1 cellular context compared by ENCODE assay signal in the genomic region with DNA sequence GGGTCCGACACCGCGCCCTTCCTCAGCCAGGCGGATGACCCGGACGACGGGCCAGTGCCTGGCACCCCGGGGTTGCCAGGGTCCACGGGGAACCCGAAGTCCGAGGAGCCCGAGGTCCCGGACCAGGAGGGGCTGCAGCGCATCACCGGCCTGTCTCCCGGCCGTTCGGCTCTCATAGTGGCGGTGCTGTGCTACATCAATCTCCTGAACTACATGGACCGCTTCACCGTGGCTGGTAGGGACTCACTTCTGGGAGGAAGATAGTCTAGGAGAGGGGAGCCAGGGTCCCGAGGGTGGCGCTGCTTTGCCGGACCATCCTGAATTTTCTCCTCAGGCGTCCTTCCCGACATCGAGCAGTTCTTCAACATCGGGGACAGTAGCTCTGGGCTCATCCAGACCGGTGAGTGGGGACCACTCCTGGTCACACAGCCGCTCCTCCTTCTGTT.
A peak's percentile ranks its signal among the peaks of the same experiment; 100 is the strongest.
TF ChIP-seq lines count a peak whose summit lies in the region.

No MANE protein-coding gene starts in this region.

TF ChIP-seq in K562, 482 proteins besides CTCF, POLR2A, EP300 and RAD21:
- TF ChIP-seq NR3C1 (CRISPR knock-in tag; IDR thresholded peaks at IDR 0.05) (0 out of 2 replicates have a peak, but pooled peaks have one; percentile 42), PHB (CRISPR knock-in tag; IDR thresholded peaks at IDR 0.05) (0 out of 2 replicates have a peak, but pooled peaks have one; percentile 14), ZBTB7A (IDR thresholded peaks at IDR 0.05; ENCODE audit: borderline replicate concordance, control insufficient read depth, low read depth, low read length) (0 out of 2 replicates have a peak, but pooled peaks have one; percentile 13), CREB1 (IDR thresholded peaks at IDR 0.05) (no peak), CREB1 (CRISPR knock-in tag; IDR thresholded peaks at IDR 0.05) (no peak), ELF2 (CRISPR knock-in tag; IDR thresholded peaks at IDR 0.05) (peak; percentile 24; the same call in 1 of the 2 replicates), GTF2E2 (tag; IDR thresholded peaks at IDR 0.05) (0 out of 2 replicates have a peak, but pooled peaks have one; percentile 20)
- TF ChIP-seq, protein P1, sequence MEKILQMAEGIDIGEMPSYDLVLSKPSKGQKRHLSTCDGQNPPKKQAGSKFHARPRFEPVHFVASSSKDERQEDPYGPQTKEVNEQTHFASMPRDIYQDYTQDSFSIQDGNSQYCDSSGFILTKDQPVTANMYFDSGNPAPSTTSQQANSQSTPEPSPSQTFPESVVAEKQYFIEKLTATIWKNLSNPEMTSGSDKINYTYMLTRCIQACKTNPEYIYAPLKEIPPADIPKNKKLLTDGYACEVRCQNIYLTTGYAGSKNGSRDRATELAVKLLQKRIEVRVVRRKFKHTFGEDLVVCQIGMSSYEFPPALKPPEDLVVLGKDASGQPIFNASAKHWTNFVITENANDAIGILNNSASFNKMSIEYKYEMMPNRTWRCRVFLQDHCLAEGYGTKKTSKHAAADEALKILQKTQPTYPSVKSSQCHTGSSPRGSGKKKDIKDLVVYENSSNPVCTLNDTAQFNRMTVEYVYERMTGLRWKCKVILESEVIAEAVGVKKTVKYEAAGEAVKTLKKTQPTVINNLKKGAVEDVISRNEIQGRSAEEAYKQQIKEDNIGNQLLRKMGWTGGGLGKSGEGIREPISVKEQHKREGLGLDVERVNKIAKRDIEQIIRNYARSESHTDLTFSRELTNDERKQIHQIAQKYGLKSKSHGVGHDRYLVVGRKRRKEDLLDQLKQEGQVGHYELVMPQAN (IDR thresholded peaks at IDR 0.05; ENCODE audit: borderline replicate concordance), result no peak
